1 cellular context compared by ENCODE assay signal in genomic region chr19:18435848-18436631, GRCh38.
TF ChIP-seq lines count a peak whose summit lies in the region.

No MANE protein-coding gene starts in this region.

TF ChIP-seq in HepG2, 621 proteins besides CTCF, POLR2A, EP300 and RAD21:
- TF ChIP-seq HNRNPL (IDR thresholded peaks at IDR 0.05; ENCODE audit: low read depth, low read length) (0 out of 2 replicates have a peak, but pooled peaks have one; percentile 40), AHR (CRISPR knock-in tag; IDR thresholded peaks at IDR 0.05) (no peak), SP4 (CRISPR knock-in tag; IDR thresholded peaks at IDR 0.05) (no peak), BCLAF1 (IDR thresholded peaks at IDR 0.05) (no peak), HOXA3 (CRISPR knock-in tag; IDR thresholded peaks at IDR 0.05) (0 out of 2 replicates have a peak, but pooled peaks have one; percentile 12), PRPF4 (IDR thresholded peaks at IDR 0.05; ENCODE audit: low read depth, low read length, poor library complexity, severe bottlenecking) (peak; percentile 22), ZFP91 (CRISPR knock-in tag; IDR thresholded peaks at IDR 0.05; ENCODE audit: borderline replicate concordance) (0 out of 2 replicates have a peak, but pooled peaks have one; percentile 30), SRSF1 (optimal IDR thresholded peaks at IDR 0.05; ENCODE audit: low read depth, low read length) (peak; percentile 9)
